ENCODE assay signal across 24 cellular contexts in genomic region chr6:110421749-110422443, GRCh38. TPM values are rescaled to one million over a fixed set of nuclear protein-coding genes. Genes with fewer than 3 reads are reported as not detected.
DNase-seq lines count a peak whose midpoint lies in the region; TF ChIP-seq lines count a peak whose summit lies in the region.
"Had no signal": no experiment of that assay in that cellular context is flagged by ENCODE, and none has a peak within 500 bp of the region (broad histone marks: within the 10 kb centered on the region; RNA-seq: fewer than 3 reads in every experiment).

No MANE protein-coding gene starts in this region.

- 0 out of 2 replicates have a peak, but pooled peaks cover 3% of the 10 kb centered on the region for H3K36me3 Mint-ChIP-seq in HFFc6 (ENCODE audit: low read depth)

- H3K4me3 ChIP-seq in suprapubic skin, result no peak overlapping the region
- H3K4me3 ChIP-seq: lower lobe of right lung, Peyer's patch, sigmoid colon, SJSA1, tibial artery had no signal

- H3K36me3 ChIP-seq in suprapubic skin, result no peaks in the 10 kb centered on the region
- H3K36me3 ChIP-seq: lower lobe of right lung, Peyer's patch, sigmoid colon, SJSA1, tibial artery had no signal

- 54% methylated on average over 4 of the region's 4 CpGs for WGBS in suprapubic skin

- peaks cover 13% of the 10 kb centered on the region for H3K27me3 ChIP-seq in suprapubic skin
- H3K27me3 ChIP-seq: Peyer's patch, sigmoid colon, tibial artery had no signal

- no peak overlapping the region for H3K4me3 Mint-ChIP-seq in HFFc6
- H3K4me3 Mint-ChIP-seq: activated CD4-positive, alpha-beta T cell treated with anti-CD3 and anti-CD28 coated beads, Interleukin-2, amount 10 ng/mL, durations not matched to agents 7 days and 5 days; H9; stimulated activated naive CD8-positive, alpha-beta T cell treated with anti-CD3 and anti-CD28 coated beads, Interleukin-15, amount 100 ng/mL, for 72 hours; T-helper 1 cell treated with Interleukin-12 subunit alpha and Interleukin-12 subunit beta and Interleukin-4 antibody, amounts not matched to agents 30 μg/mL and 1 μg/mL, for 36 hours had no signal

- peaks cover 5% of the 10 kb centered on the region for H3K9me3 ChIP-seq in suprapubic skin
- H3K9me3 ChIP-seq: lower lobe of right lung, Peyer's patch, SJSA1, tibial artery had no signal

- peaks cover 36% of the 10 kb centered on the region for H3K27me3 Mint-ChIP-seq in HFFc6 (ENCODE audit: insufficient read depth)

- DNase-seq in SIG-M5 treated with dmso at 0.1 percent for 504 hours (lab: John Stamatoyannopoulos, UW; ENCODE audit: unreplicated experiment) (peak; percentile 70), SIG-M5 (lab: John Stamatoyannopoulos, UW) (no peak), Kasumi-1 (lab: John Stamatoyannopoulos, UW) (peak; percentile 96 to 97), OCI-M1 (lab: John Stamatoyannopoulos, UW) (peak; percentile 60), medulla oblongata (ENCODE audit: extremely low spot score) (peak; percentile 39), suprapubic skin (ENCODE audit: low spot score in 2 of 2) (no peak), HFFc6 (no peak), inferior parietal cortex (ENCODE audit: extremely low spot score) (no peak)
- DNase-seq: activated CD4-positive, alpha-beta T cell treated with anti-CD3 and anti-CD28 coated beads, Interleukin-2, amount 10 ng/mL, durations not matched to agents 7 days and 5 days; activated CD8-positive, alpha-beta memory T cell treated with anti-CD3 and anti-CD28 coated beads, Interleukin-2, amount 50 U/mL, for 48 hours; activated effector memory CD4-positive, alpha-beta T cell treated with Interleukin-2 at 50 U/mL for 16 hours; central memory CD4-positive, alpha-beta T cell; H9; lower lobe of right lung; NCI-H446 treated with DMSO at 0.1 percent for 48 hours; Peyer's patch; sigmoid colon; stimulated activated naive CD8-positive, alpha-beta T cell treated with anti-CD3 and anti-CD28 coated beads, Interleukin-15, amount 100 ng/mL, for 72 hours; tibial artery had no signal

- H3K4me1 Mint-ChIP-seq in HFFc6 (ENCODE audit: low read depth), result no peaks in the 10 kb centered on the region
- H3K4me1 Mint-ChIP-seq: H9; stimulated activated naive CD8-positive, alpha-beta T cell treated with anti-CD3 and anti-CD28 coated beads, Interleukin-15, amount 100 ng/mL, for 72 hours had no signal

- no peak for TF ChIP-seq POLR2A in suprapubic skin (IDR thresholded peaks at IDR 0.05)

- TF ChIP-seq CTCF in suprapubic skin (IDR thresholded peaks at IDR 0.05) (no peak), HFFc6 (IDR thresholded peaks at IDR 0.05) (no peak)

- no peaks in the 10 kb centered on the region for H3K4me1 ChIP-seq in suprapubic skin
- H3K4me1 ChIP-seq: lower lobe of right lung, Peyer's patch, SJSA1 had no signal

- H3K9me3 Mint-ChIP-seq in HFFc6, result peaks cover 6% of the 10 kb centered on the region; the same call in 1 of the 2 replicates
- H3K9me3 Mint-ChIP-seq: H9; T-helper 1 cell treated with Interleukin-12 subunit alpha and Interleukin-12 subunit beta and Interleukin-4 antibody, amounts not matched to agents 30 μg/mL and 1 μg/mL, for 36 hours had no signal

- no peak for TF ChIP-seq EP300 in suprapubic skin (IDR thresholded peaks at IDR 0.05)

- H3K27ac Mint-ChIP-seq in HFFc6, result no peak overlapping the region
- H3K27ac Mint-ChIP-seq: activated CD4-positive, alpha-beta T cell treated with anti-CD3 and anti-CD28 coated beads, Interleukin-2, amount 10 ng/mL, durations not matched to agents 7 days and 5 days; H9; T-helper 1 cell treated with Interleukin-12 subunit alpha and Interleukin-12 subunit beta and Interleukin-4 antibody, amounts not matched to agents 30 μg/mL and 1 μg/mL, for 36 hours had no signal

- no peak overlapping the region for H3K27ac ChIP-seq in suprapubic skin
- H3K27ac ChIP-seq: 22Rv1, lower lobe of right lung, Peyer's patch, sigmoid colon, SJSA1, tibial artery had no signal

RNA-seq across cellular contexts. Expression of gene DDO, which starts 6.5 kb away (rescaled TPM):
- 1 to 10 TPM in 1 of 4 donors, under 1 TPM in 1, not detected in 2; 0.81 to 1.1 TPM for total RNA-seq in suprapubic skin
- total RNA-seq in HFFc6 (2021; fragmentation: NEBNext Ultra II Directional; extraction: Animal tissue kit (Norgen Biotek cat#: 25700)), result 1 to 10 TPM in 3 of 6 experiments, under 1 TPM in 3; 0.50 to 1.2 (median 0.98) TPM
- total RNA-seq: activated CD4-positive, alpha-beta T cell treated with anti-CD3 and anti-CD28 coated beads, Interleukin-2, amount 10 ng/mL, durations not matched to agents 7 days and 5 days; endothelial cell of umbilical vein; H9 had no signal

RNA-seq across cellular contexts. Expression of gene SLC22A16, which starts 54.5 kb away (rescaled TPM):
- not detected for total RNA-seq in suprapubic skin
- total RNA-seq in HFFc6 (2021; fragmentation: NEBNext Ultra II Directional; extraction: Animal tissue kit (Norgen Biotek cat#: 25700)), result not detected
- total RNA-seq: activated CD4-positive, alpha-beta T cell treated with anti-CD3 and anti-CD28 coated beads, Interleukin-2, amount 10 ng/mL, durations not matched to agents 7 days and 5 days; endothelial cell of umbilical vein; glomerular endothelial cell; H9; Peyer's patch; SJSA1 had no signal

Comparison
In these comparisons a context has a peak if more than half of its experiments do, and no peak if none do; other contexts are left out.
1. DNase-seq: peak in SIG-M5 treated with dmso at 0.1 percent for 504 hours (single experiment), Kasumi-1 (2 of 2), OCI-M1 (single experiment) and medulla oblongata (single experiment); none in SIG-M5 (single experiment), suprapubic skin (0 of 2), HFFc6 (single experiment) and inferior parietal cortex (single experiment).